Comparison of ENCODE assay signal across 3 cellular contexts in genomic region chr1:208541225-208541855, GRCh38.
TF ChIP-seq lines count a peak whose summit lies in the region.

No MANE protein-coding gene starts in this region.

TF ChIP-seq in SK-N-SH treated with all-trans-retinoic acid at 6 μM for 48 hours, 23 proteins besides CTCF, POLR2A, EP300 and RAD21:
- TF ChIP-seq ISL1 (CRISPR knock-in tag; IDR thresholded peaks at IDR 0.05) (no peak), TOX (CRISPR knock-in tag; IDR thresholded peaks at IDR 0.05; ENCODE audit: borderline replicate concordance) (no peak), ZFP30 (CRISPR knock-in tag; IDR thresholded peaks at IDR 0.05) (no peak), PATZ1 (CRISPR knock-in tag; IDR thresholded peaks at IDR 0.05; ENCODE audit: borderline replicate concordance) (no peak), CSDC2 (CRISPR knock-in tag; IDR thresholded peaks at IDR 0.05) (no peak), POU6F1 (CRISPR knock-in tag; IDR thresholded peaks at IDR 0.05; ENCODE audit: borderline replicate concordance, low read depth) (no peak)

TF ChIP-seq in SK-N-SH, 30 proteins besides CTCF, POLR2A, EP300 and RAD21:
- TF ChIP-seq YY1 (IDR thresholded peaks at IDR 0.05; ENCODE audit: low read depth) (no peak), NRF1 (IDR thresholded peaks at IDR 0.05; ENCODE audit: low read depth, low read length) (no peak), FOSL2 (IDR thresholded peaks at IDR 0.05; ENCODE audit: borderline replicate concordance, low read depth) (no peak), TAF1 (IDR thresholded peaks at IDR 0.05; ENCODE audit: borderline replicate concordance, low read depth, low read length) (no peak), USF2 (IDR thresholded peaks at IDR 0.05; ENCODE audit: borderline replicate concordance, low read depth, low read length) (no peak), GATA2 (CRISPR knock-in tag; IDR thresholded peaks at IDR 0.05) (no peak), RCOR1 (IDR thresholded peaks at IDR 0.05; ENCODE audit: low read length) (no peak), FOXM1 (IDR thresholded peaks at IDR 0.05; ENCODE audit: low read depth) (no peak), TEAD4 (IDR thresholded peaks at IDR 0.05; ENCODE audit: borderline replicate concordance, insufficient read depth) (no peak), IRF3 (IDR thresholded peaks at IDR 0.05; ENCODE audit: low read depth, low read length) (no peak), REST (IDR thresholded peaks at IDR 0.05; ENCODE audit: low read depth, low read length) (no peak), SIN3A (IDR thresholded peaks at IDR 0.05; ENCODE audit: borderline replicate concordance, low read depth, low read length) (no peak), GABPA (IDR thresholded peaks at IDR 0.05; ENCODE audit: low read depth) (no peak)
TF ChIP-seq in SK-N-SH: peak in this region for 0.

TF ChIP-seq in GM12878, 131 proteins besides CTCF, POLR2A, EP300 and RAD21:
- TF ChIP-seq MLLT1 (IDR thresholded peaks at IDR 0.05) (no peak), USF2 (IDR thresholded peaks at IDR 0.05; ENCODE audit: borderline replicate concordance, low read depth, low read length) (no peak), HDGF (IDR thresholded peaks at IDR 0.05) (no peak)
